32 cellular contexts compared by ENCODE assay signal in genomic region chr12:97612075-97612474, GRCh38.
DNase-seq lines count a peak whose midpoint lies in the region; ATAC-seq, FAIRE-seq and TF ChIP-seq lines count a peak whose summit lies in the region.
"Had no signal": no experiment of that assay in that cellular context is flagged by ENCODE, and none has a peak within 500 bp of the region (broad histone marks: within the 10 kb centered on the region; RNA-seq: fewer than 3 reads in every experiment).

No MANE protein-coding gene starts in this region.

- TF ChIP-seq EP300 in H1 (IDR thresholded peaks at IDR 0.05; ENCODE audit: borderline replicate concordance in 1 of 2, low read depth in 2 of 2, low read length in 2 of 2) = no peak

- no peak overlapping the region for H3K23ac ChIP-seq in H1 (ENCODE audit: insufficient read length)

- peaks cover 12% of the 10 kb centered on the region for H3K9me3 Mint-ChIP-seq in WTC11

- H2AK5ac ChIP-seq in H1 (ENCODE audit: low read depth, low read length) = no peak overlapping the region

- H3K36me3 Mint-ChIP-seq in WTC11 = no peaks in the 10 kb centered on the region
- H3K36me3 Mint-ChIP-seq: CD14-positive monocyte; CD4-positive, alpha-beta memory T cell; CD4-positive, CD25-positive, alpha-beta regulatory T cell; CD8-positive, alpha-beta memory T cell; CD8-positive, alpha-beta T cell had no signal

- no peak for TF ChIP-seq RAD21 in H1 (IDR thresholded peaks at IDR 0.05 in 1 of 2, conservative IDR thresholded peaks at IDR 0.05 in 1 of 2; ENCODE audit: low read depth in 2 of 2, low read length in 2 of 2)

- H3K36me3 ChIP-seq in H1 (ENCODE audit: control insufficient read depth in 2 of 4, insufficient read depth in 4 of 4, low read length in 3 of 4) = no peaks in the 10 kb centered on the region
- H3K36me3 ChIP-seq: BE2C; BLaER1; BLaER1 treated with 17β-estradiol and CSF1 and Interleukin-3, amounts not matched to agents 10 nM and 100 nM had no signal

- H3K4me3 ChIP-seq in H1 (ENCODE audit: extremely low read depth in 1 of 4, insufficient read depth in 2 of 4, low read depth in 3 of 4, low read length in 4 of 4) = no peak overlapping the region
- H3K4me3 ChIP-seq: A549; BLaER1; BLaER1 treated with 17β-estradiol and CSF1 and Interleukin-3, amounts not matched to agents 10 nM and 100 nM had no signal

- H2BK12ac ChIP-seq in H1 (ENCODE audit: low read depth, low read length) = no peak overlapping the region

- H2AFZ ChIP-seq in H1 (ENCODE audit: low read length) = no peak overlapping the region

- H4K5ac ChIP-seq in H1 (ENCODE audit: insufficient read length, low read depth, low read length) = no peak overlapping the region

- no peaks in the 10 kb centered on the region for H3K79me1 ChIP-seq in H1 (ENCODE audit: low read depth, low read length)

- no peak overlapping the region for H3K18ac ChIP-seq in H1 (ENCODE audit: extremely low read depth, low read length)

- no peak overlapping the region for H3K56ac ChIP-seq in H1 (replicated peaks; ENCODE audit: insufficient read length, low read depth, low read length)

- DNase-seq in WTC11 (ENCODE audit: low spot score) (no peak), H1 (ENCODE audit: low read depth in 1 of 2, low spot score in 2 of 2) (no peak), GM19238 (ENCODE audit: insufficient read length, low spot score) (no peak)
- no peak for DNase-seq in activated CD4-positive, alpha-beta T cell treated with anti-CD3 and anti-CD28 coated beads, Interleukin-2, amount 50 U/mL, for 48 hours
- DNase-seq: 8988T; ACHN; AML-193; BE2C; C1 segment of cervical spinal cord; Caco-2; Calu3; CD4-positive, alpha-beta memory T cell; CD4-positive, alpha-beta T cell; CD4-positive, CD25-positive, alpha-beta regulatory T cell; CD8-positive, alpha-beta memory T cell; CD8-positive, alpha-beta T cell; COR-L47; DMS 273 treated with DMSO at 0.1 percent for 48 hours; DMS153; DMS53; DMS79; DMS79 treated with DMSO at 0.1 percent for 48 hours; DND-41; EL had no signal

- H2BK120ac ChIP-seq in H1 (replicated peaks; ENCODE audit: low read depth, low read length) = no peak overlapping the region

- peaks cover 38% of the 10 kb centered on the region for H3K4me1 Mint-ChIP-seq in WTC11
- H3K4me1 Mint-ChIP-seq: B cell; CD14-positive monocyte; CD4-positive, CD25-positive, alpha-beta regulatory T cell; CD8-positive, alpha-beta memory T cell had no signal

- POLR2A ChIA-PET in WTC11 (lab: Charles Lee) = no interaction called here
- POLR2A ChIA-PET in H1 (lab: Charles Lee; ENCODE audit: partially characterized antibody) = no interaction called here

- H3K4me3 Mint-ChIP-seq in WTC11 = no peak overlapping the region
- H3K4me3 Mint-ChIP-seq: B cell; CD14-positive monocyte; CD4-positive, alpha-beta memory T cell; CD4-positive, alpha-beta T cell; CD4-positive, CD25-positive, alpha-beta regulatory T cell; CD8-positive, alpha-beta memory T cell; CD8-positive, alpha-beta T cell had no signal

- no peak overlapping the region for H4K91ac ChIP-seq in H1 (replicated peaks; ENCODE audit: insufficient read length, low read length)

- no peaks in the 10 kb centered on the region for H3K9me3 ChIP-seq in H1 (ENCODE audit: insufficient read depth in 2 of 2, low read depth in 1 of 2, low read length in 1 of 2)
- H3K9me3 ChIP-seq: A549, BE2C, BLaER1 had no signal

- CTCF ChIA-PET in WTC11 (lab: Charles Lee) (no interaction called here), H1 (lab: Charles Lee; ENCODE audit: partially characterized antibody) (interaction anchor here (0.6 kb wide), 1 partner anchor 789 kb away, joined by 3 read pairs; no protein-coding TSS in a partner anchor)

- WGBS in H1 (ENCODE audit: extremely low coverage in 1 of 2, insufficient coverage in 1 of 2, insufficient read length in 1 of 2, insufficient replicate concordance in 2 of 2, low coverage in 1 of 2, low lambda C conversion rate in 2 of 2, missing lambda C conversion rate in 1 of 2), 2 experiments = 89% methylated on average over 3 of the region's 3 CpGs; no CpG with 5 or more reads in 1 of the 2 experiments

- H2BK5ac ChIP-seq in H1 (ENCODE audit: low read depth, low read length) = no peak overlapping the region

- no peaks in the 10 kb centered on the region for H3K23me2 ChIP-seq in H1 (ENCODE audit: low read depth, low read length)

- no peak overlapping the region for H2BK20ac ChIP-seq in H1 (ENCODE audit: low read length)

- no peak overlapping the region for H3K27ac Mint-ChIP-seq in WTC11
- H3K27ac Mint-ChIP-seq: B cell; CD14-positive monocyte; CD4-positive, alpha-beta memory T cell; CD4-positive, alpha-beta T cell; CD4-positive, CD25-positive, alpha-beta regulatory T cell; CD8-positive, alpha-beta memory T cell; CD8-positive, alpha-beta T cell had no signal

- peaks cover 0 to 6% (median 1%) of the 10 kb centered on the region in 4 experiments; a peak in 1 of 7 replicates for H3K4me1 ChIP-seq in H1 (replicated peaks in 1 of 4; ENCODE audit: control insufficient read depth in 3 of 4, insufficient read depth in 4 of 4, low read length in 3 of 4)
- H3K4me1 ChIP-seq: A549; BE2C; BLaER1; BLaER1 treated with 17β-estradiol and CSF1 and Interleukin-3, amounts not matched to agents 10 nM and 100 nM; Caco-2 had no signal

- H4K20me1 ChIP-seq in H1 (replicated peaks in 1 of 2; ENCODE audit: control insufficient read depth in 1 of 2, insufficient read depth in 2 of 2, low read length in 2 of 2) = no peaks in the 10 kb centered on the region
- H4K20me1 ChIP-seq: BLaER1; BLaER1 treated with 17β-estradiol and CSF1 and Interleukin-3, amounts not matched to agents 10 nM and 100 nM had no signal

- H3K27ac ChIP-seq in H1 (ENCODE audit: low read depth, low read length) = no peak overlapping the region
- H3K27ac ChIP-seq: 22Rv1; A549; BLaER1; BLaER1 treated with 17β-estradiol and CSF1 and Interleukin-3, amounts not matched to agents 10 nM and 100 nM; C4-2B had no signal

- FAIRE-seq in H1 (lab: Jason Lieb, UNC) = no peak
- FAIRE-seq: A549, D721Med had no signal

- H3K27me3 Mint-ChIP-seq in WTC11 (ENCODE audit: low read depth) = peaks cover 2% of the 10 kb centered on the region
- H3K27me3 Mint-ChIP-seq: B cell; CD4-positive, alpha-beta T cell; CD4-positive, CD25-positive, alpha-beta regulatory T cell; CD8-positive, alpha-beta memory T cell had no signal

- no peak for TF ChIP-seq POLR2A in H1 (IDR thresholded peaks at IDR 0.05; ENCODE audit: control extremely low read depth in 1 of 2, low read depth in 2 of 2, low read length in 2 of 2)

- no peak for ATAC-seq in WTC11
- ATAC-seq: A549; CD8-positive, alpha-beta T cell had no signal

- no peak overlapping the region for H2BK15ac ChIP-seq in H1 (ENCODE audit: low read length)

- H3K4ac ChIP-seq in H1 (replicated peaks; ENCODE audit: insufficient read length, low read depth, low read length) = no peak overlapping the region

- H3K27me3 ChIP-seq in H1 (replicated peaks in 1 of 4; ENCODE audit: control insufficient read depth in 3 of 4, extremely low read depth in 1 of 4, insufficient read depth in 3 of 4, low read length in 3 of 4) = no peaks in the 10 kb centered on the region
- H3K27me3 ChIP-seq: BE2C; BLaER1; BLaER1 treated with 17β-estradiol and CSF1 and Interleukin-3, amounts not matched to agents 10 nM and 100 nM had no signal

- no peak overlapping the region for H3K14ac ChIP-seq in H1 (ENCODE audit: insufficient read length)

- H3K79me2 ChIP-seq in H1 (ENCODE audit: control insufficient read depth in 1 of 2, insufficient read depth in 2 of 2, low read length in 2 of 2) = no peaks in the 10 kb centered on the region

- no peak for TF ChIP-seq CTCF in WTC11 (IDR thresholded peaks at IDR 0.05)
- TF ChIP-seq CTCF in H1 (IDR thresholded peaks at IDR 0.05; ENCODE audit: control extremely low read depth in 1 of 3, insufficient read depth in 1 of 3, low read depth in 1 of 3, low read length in 3 of 3) = no peak

- no peak overlapping the region for H3K9ac ChIP-seq in H1 (replicated peaks in 1 of 4; ENCODE audit: extremely low read depth in 1 of 4, low read depth in 3 of 4, low read length in 3 of 4)
- H3K9ac ChIP-seq: BLaER1; BLaER1 treated with 17β-estradiol and CSF1 and Interleukin-3, amounts not matched to agents 10 nM and 100 nM had no signal

- no peak overlapping the region for H3K4me2 ChIP-seq in H1 (ENCODE audit: insufficient read depth in 1 of 2, low read depth in 2 of 2, low read length in 2 of 2)
- H3K4me2 ChIP-seq: A549; BLaER1; BLaER1 treated with 17β-estradiol and CSF1 and Interleukin-3, amounts not matched to agents 10 nM and 100 nM had no signal

- no peak overlapping the region for H4K8ac ChIP-seq in H1 (ENCODE audit: extremely low read depth, insufficient read depth, low read length)

TF ChIP-seq in WTC11, 78 proteins besides CTCF, POLR2A, EP300 and RAD21:
- TF ChIP-seq SMAD3 (CRISPR knock-in tag; IDR thresholded peaks at IDR 0.05; ENCODE audit: borderline replicate concordance) = no peak
- TF ChIP-seq ZNF396 (CRISPR knock-in tag; IDR thresholded peaks at IDR 0.05; ENCODE audit: borderline replicate concordance) = no peak
- TF ChIP-seq ZNF121 (CRISPR knock-in tag; IDR thresholded peaks at IDR 0.05) = peak; percentile 75; the same call in 1 of the 2 replicates

TF ChIP-seq in H1, 55 proteins besides CTCF, POLR2A, EP300 and RAD21:
- TF ChIP-seq BCL11A (IDR thresholded peaks at IDR 0.05; ENCODE audit: low read depth in 2 of 2, low read length in 2 of 2) (no peak), KDM1A (IDR thresholded peaks at IDR 0.05; ENCODE audit: borderline replicate concordance, low read length) (peak; percentile 57; the same call in 1 of the 2 replicates)
